ENCODE assay signal across 13 cellular contexts in genomic region chr6:144729502-144729901, GRCh38.
A peak's percentile ranks its signal among the peaks of the same experiment; 100 is the strongest.
DNase-seq lines count a peak whose midpoint lies in the region; ATAC-seq and TF ChIP-seq lines count a peak whose summit lies in the region.
"Had no signal": no experiment of that assay in that cellular context is flagged by ENCODE, and none has a peak within 500 bp of the region (broad histone marks: within the 10 kb centered on the region; RNA-seq: fewer than 3 reads in every experiment).

No MANE protein-coding gene starts in this region.

- no peaks in the 10 kb centered on the region for H3K27me3 Mint-ChIP-seq in activated naive CD8-positive, alpha-beta T cell treated with anti-CD3 and anti-CD28 coated beads, Interleukin-2, amount 50 U/mL, for 24 hours
- no peaks in the 10 kb centered on the region for H3K27me3 Mint-ChIP-seq in activated CD4-positive, alpha-beta memory T cell treated with anti-CD3 and anti-CD28 coated beads for 36 hours

- TF ChIP-seq CTCF in heart right ventricle (IDR thresholded peaks at IDR 0.05) (no peak), ascending aorta (IDR thresholded peaks at IDR 0.05) (no peak), vagina (IDR thresholded peaks at IDR 0.05) (no peak)

- H3K4me3 Mint-ChIP-seq in activated naive CD8-positive, alpha-beta T cell treated with anti-CD3 and anti-CD28 coated beads, Interleukin-2, amount 50 U/mL, for 24 hours, result no peak overlapping the region
- H3K4me3 Mint-ChIP-seq in activated CD4-positive, alpha-beta memory T cell treated with anti-CD3 and anti-CD28 coated beads for 36 hours, result no peak overlapping the region
- H3K4me3 Mint-ChIP-seq: neural crest cell had no signal

- H3K9me3 Mint-ChIP-seq in activated naive CD8-positive, alpha-beta T cell treated with anti-CD3 and anti-CD28 coated beads, Interleukin-2, amount 50 U/mL, for 24 hours, result peaks cover 3% of the 10 kb centered on the region
- no peaks in the 10 kb centered on the region for H3K9me3 Mint-ChIP-seq in activated CD4-positive, alpha-beta memory T cell treated with anti-CD3 and anti-CD28 coated beads for 36 hours

- no peak for DNase-seq in activated naive CD8-positive, alpha-beta T cell treated with anti-CD3 and anti-CD28 coated beads, Interleukin-2, amount 50 U/mL, for 24 hours
- no peak for DNase-seq in activated CD4-positive, alpha-beta memory T cell treated with anti-CD3 and anti-CD28 coated beads for 36 hours
- DNase-seq in heart right ventricle (no peak), ascending aorta (ENCODE audit: low spot score in 2 of 2) (no peak), vagina (ENCODE audit: extremely low spot score in 2 of 2) (no peak)
- DNase-seq: activated CD4-positive, alpha-beta T cell treated with anti-CD3 and anti-CD28 coated beads, Interleukin-2, amount 50 U/mL, for 48 hours; COR-L47; NCI-H524 treated with DMSO at 0.1 percent for 48 hours; SK-N-SH had no signal

- peak overlapping the region; percentile 70 for H3K27ac Mint-ChIP-seq in activated naive CD8-positive, alpha-beta T cell treated with anti-CD3 and anti-CD28 coated beads, Interleukin-2, amount 50 U/mL, for 24 hours
- H3K27ac Mint-ChIP-seq in activated CD4-positive, alpha-beta memory T cell treated with anti-CD3 and anti-CD28 coated beads for 36 hours, result no peak overlapping the region

- ATAC-seq in GM18520 (IDR thresholded peaks at IDR 0.05; ENCODE audit: unreplicated experiment) (peak; percentile 71), GM21381 (IDR thresholded peaks at IDR 0.05; ENCODE audit: unreplicated experiment) (peak; percentile 57), HG03064 (IDR thresholded peaks at IDR 0.05; ENCODE audit: low read depth, unreplicated experiment) (peak; percentile 62), heart right ventricle (no peak)
- ATAC-seq in activated naive CD8-positive, alpha-beta T cell treated with anti-CD3 and anti-CD28 coated beads, Interleukin-2, amount 50 U/mL, for 24 hours, result no peak

- H3K9me3 ChIP-seq in heart right ventricle (no peaks in the 10 kb centered on the region), ascending aorta (no peaks in the 10 kb centered on the region), vagina (no peaks in the 10 kb centered on the region)
- H3K9me3 ChIP-seq: SK-N-SH had no signal

- no peaks in the 10 kb centered on the region for H3K4me1 ChIP-seq in heart right ventricle
- H3K4me1 ChIP-seq in ascending aorta, result no peaks in the 10 kb centered on the region
- no peaks in the 10 kb centered on the region for H3K4me1 ChIP-seq in vagina

- H3K27me3 ChIP-seq in heart right ventricle, result no peaks in the 10 kb centered on the region
- no peaks in the 10 kb centered on the region for H3K27me3 ChIP-seq in ascending aorta
- no peaks in the 10 kb centered on the region for H3K27me3 ChIP-seq in vagina

- peaks cover 20% of the 10 kb centered on the region for H3K36me3 Mint-ChIP-seq in activated naive CD8-positive, alpha-beta T cell treated with anti-CD3 and anti-CD28 coated beads, Interleukin-2, amount 50 U/mL, for 24 hours (ENCODE audit: low read depth)
- H3K36me3 Mint-ChIP-seq in activated CD4-positive, alpha-beta memory T cell treated with anti-CD3 and anti-CD28 coated beads for 36 hours, result peaks cover 23% of the 10 kb centered on the region

- peaks cover 0 to 53% (median 10%) of the 10 kb centered on the region in 9 donors for H3K36me3 ChIP-seq in heart right ventricle
- H3K36me3 ChIP-seq in ascending aorta, result peaks cover 14 to 26% of the 10 kb centered on the region in 2 donors
- peaks cover 0 to 7% of the 10 kb centered on the region in 2 donors for H3K36me3 ChIP-seq in vagina

- H3K4me3 ChIP-seq in heart right ventricle (no peak overlapping the region), ascending aorta (no peak overlapping the region), vagina (no peak overlapping the region)

- TF ChIP-seq POLR2A in vagina (IDR thresholded peaks at IDR 0.05), result no peak

- H3K4me1 Mint-ChIP-seq in activated naive CD8-positive, alpha-beta T cell treated with anti-CD3 and anti-CD28 coated beads, Interleukin-2, amount 50 U/mL, for 24 hours, result peaks cover 53% of the 10 kb centered on the region
- H3K4me1 Mint-ChIP-seq in activated CD4-positive, alpha-beta memory T cell treated with anti-CD3 and anti-CD28 coated beads for 36 hours (ENCODE audit: low read depth), result peaks cover 9% of the 10 kb centered on the region

- CTCF ChIA-PET in activated CD4-positive, alpha-beta memory T cell treated with anti-CD3 and anti-CD28 coated beads for 36 hours (lab: Charles Lee), result no interaction called here

- intact Hi-C loops in activated CD4-positive, alpha-beta memory T cell treated with anti-CD3 and anti-CD28 coated beads for 36 hours (cut with micrococcal nuclease), result no loop called here
- intact Hi-C loops in heart right ventricle (cut with DNase I), result no loop called here
- intact Hi-C loops in ascending aorta (cut with DNase I), result no loop called here
- intact Hi-C loops in vagina (cut with DNase I), result no loop called here

- 92 to 95% methylated on average over 3 of the region's 3 CpGs for WGBS in heart right ventricle, 2 donors

- H3K27ac ChIP-seq in heart right ventricle (no peak overlapping the region), ascending aorta (no peak overlapping the region), vagina (no peak overlapping the region)

- POLR2A ChIA-PET in activated CD4-positive, alpha-beta memory T cell treated with anti-CD3 and anti-CD28 coated beads for 36 hours (lab: Charles Lee), result no interaction called here

Comparison
In these comparisons a context has a peak if more than half of its experiments do, and no peak if none do; other contexts are left out.
1. ATAC-seq: peak in GM18520 (single experiment), GM21381 (single experiment) and HG03064 (single experiment); none in activated naive CD8-positive, alpha-beta T cell treated with anti-CD3 and anti-CD28 coated beads, Interleukin-2, amount 50 U/mL, for 24 hours (single experiment) and heart right ventricle (0 of 8).